In the genomic region with DNA sequence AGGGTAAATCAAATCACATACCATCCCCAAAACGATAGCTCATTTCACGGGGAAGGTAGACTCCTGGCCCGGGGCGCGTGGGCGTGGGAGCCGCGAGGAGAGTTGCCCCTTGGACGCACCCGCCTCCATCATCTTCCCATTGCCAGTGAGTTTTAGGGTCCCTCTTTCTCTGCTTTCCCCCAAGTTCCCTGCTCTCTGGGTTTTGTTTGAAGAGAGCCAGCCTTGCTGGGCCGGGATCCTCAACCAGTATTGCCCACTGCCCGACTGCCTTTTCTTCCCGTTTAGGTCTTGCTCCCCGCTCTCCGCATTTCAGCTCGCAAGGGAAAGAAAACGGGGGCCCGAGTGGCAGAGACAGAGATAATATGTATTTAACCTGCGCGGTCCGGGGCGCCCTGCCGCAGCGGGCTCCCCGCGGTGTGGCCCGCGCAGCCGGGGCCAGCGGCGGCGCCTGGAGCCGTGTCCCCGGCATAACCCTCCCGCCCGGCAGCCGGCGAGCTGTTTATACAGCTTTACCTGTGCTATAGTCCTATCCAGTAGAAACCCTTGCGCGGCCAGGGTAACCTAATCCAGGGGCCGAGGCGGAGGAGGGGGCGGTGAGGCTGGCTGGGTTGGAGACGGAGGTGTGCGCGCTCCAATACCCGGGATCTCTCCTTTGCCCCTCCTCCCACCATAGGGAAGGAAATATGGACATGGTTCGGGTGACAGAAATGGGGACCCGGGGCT, we compare ENCODE assay signal across 11 cellular contexts. TPM values are rescaled to one million over a fixed set of nuclear protein-coding genes. Genes with fewer than 3 reads are reported as not detected.
DNase-seq lines count a peak whose midpoint lies in the region; ATAC-seq, FAIRE-seq and TF ChIP-seq lines count a peak whose summit lies in the region.
"Had no signal": no experiment of that assay in that cellular context is flagged by ENCODE, and none has a peak within 500 bp of the region (broad histone marks: within the 10 kb centered on the region; RNA-seq: fewer than 3 reads in every experiment).

No MANE protein-coding gene starts in this region.

- H3K27ac ChIP-seq in keratinocyte (ENCODE audit: control insufficient read depth, insufficient read depth, low read length) (no peak overlapping the region), subcutaneous abdominal adipose tissue (ENCODE audit: low read depth, low read length) (no peak overlapping the region)

- no peak for FAIRE-seq in keratinocyte (lab: Jason Lieb, UNC)

- CTCF ChIA-PET in activated CD4-positive, alpha-beta memory T cell treated with anti-CD3 and anti-CD28 coated beads for 36 hours (lab: Charles Lee): interaction anchor here (0.7 to 1.3 kb wide), 2 partner anchors 11 to 152 kb away, joined by 4 read pairs; no protein-coding TSS in a partner anchor

- H3K27ac Mint-ChIP-seq in activated CD4-positive, alpha-beta memory T cell treated with anti-CD3 and anti-CD28 coated beads for 36 hours: peak overlapping the region; percentile 24
- no peak overlapping the region for H3K27ac Mint-ChIP-seq in HFFc6

- POLR2A ChIA-PET in activated CD4-positive, alpha-beta memory T cell treated with anti-CD3 and anti-CD28 coated beads for 36 hours (lab: Charles Lee): interaction anchor here (0.6 to 3.4 kb wide), 2 partner anchors 11 to 78 kb away, joined by 3 to 21 read pairs; no protein-coding TSS in a partner anchor

- peaks cover 61% of the 10 kb centered on the region for H3K27me3 Mint-ChIP-seq in activated CD4-positive, alpha-beta memory T cell treated with anti-CD3 and anti-CD28 coated beads for 36 hours
- H3K27me3 Mint-ChIP-seq in HFFc6 (ENCODE audit: insufficient read depth): peaks cover 62% of the 10 kb centered on the region

- H3K9me3 ChIP-seq in keratinocyte (ENCODE audit: control insufficient read depth, low read depth, low read length) (no peaks in the 10 kb centered on the region), subcutaneous abdominal adipose tissue (ENCODE audit: control insufficient read depth in 5 of 5, low read length in 5 of 5) (no peaks in the 10 kb centered on the region)

- H3K4me3 ChIP-seq in keratinocyte (ENCODE audit: control insufficient read depth in 2 of 3, extremely low read depth in 1 of 3, insufficient read depth in 2 of 3, low read depth in 1 of 3, low read length in 3 of 3): peak overlapping the region; percentile 47 to 75 (median 72)
- H3K4me3 ChIP-seq in subcutaneous abdominal adipose tissue (ENCODE audit: low read depth in 1 of 5, low read length in 5 of 5): peak overlapping the region in 4 of 5 donors; percentile 48 to 61 (median 52)

- peaks cover 6% of the 10 kb centered on the region for H3K36me3 Mint-ChIP-seq in activated CD4-positive, alpha-beta memory T cell treated with anti-CD3 and anti-CD28 coated beads for 36 hours
- 0 out of 2 replicates have a peak, but pooled peaks cover 4% of the 10 kb centered on the region for H3K36me3 Mint-ChIP-seq in HFFc6 (ENCODE audit: low read depth)

- peak overlapping the region; percentile 71 for H3K4me3 Mint-ChIP-seq in activated CD4-positive, alpha-beta memory T cell treated with anti-CD3 and anti-CD28 coated beads for 36 hours
- H3K4me3 Mint-ChIP-seq in HFFc6: no peak overlapping the region

- intact Hi-C loops in activated CD4-positive, alpha-beta memory T cell treated with anti-CD3 and anti-CD28 coated beads for 36 hours (cut with micrococcal nuclease): loop anchor here (10.0 kb wide), 1 partner anchor 1995 kb away; no protein-coding TSS in a partner anchor

- H3K9me3 Mint-ChIP-seq in activated CD4-positive, alpha-beta memory T cell treated with anti-CD3 and anti-CD28 coated beads for 36 hours: no peaks in the 10 kb centered on the region
- H3K9me3 Mint-ChIP-seq in HFFc6: no peaks in the 10 kb centered on the region; the same call in 1 of the 2 replicates

- H3K79me2 ChIP-seq in keratinocyte (ENCODE audit: control insufficient read depth, insufficient read depth, low read length): no peaks in the 10 kb centered on the region

- dilution Hi-C loops in keratinocyte (cut with MboI; ENCODE audit: extremely low pct_ligation_motif_present, low sequenced_read_pairs): no loop called here

- peak overlapping the region; percentile 87 for H3K4me2 ChIP-seq in keratinocyte (ENCODE audit: control insufficient read depth, extremely low read depth, insufficient read depth, low read depth, low read length)

- peak overlapping the region; percentile 91 for H2AFZ ChIP-seq in keratinocyte (ENCODE audit: control insufficient read depth, low read length)

- TF ChIP-seq CTCF in keratinocyte (optimal IDR thresholded peaks at IDR 0.05 in 1 of 3, IDR thresholded peaks at IDR 0.05 in 1 of 3, conservative IDR thresholded peaks at IDR 0.05 in 1 of 3; ENCODE audit: extremely low read depth in 1 of 3, insufficient read depth in 2 of 3, low read length in 3 of 3): no peak
- no peak for TF ChIP-seq CTCF in HFFc6 (IDR thresholded peaks at IDR 0.05)

- H3K4me1 ChIP-seq in keratinocyte (ENCODE audit: control insufficient read depth, extremely low read depth, insufficient read depth, low read length): no peaks in the 10 kb centered on the region
- H3K4me1 ChIP-seq in subcutaneous abdominal adipose tissue (ENCODE audit: control insufficient read depth in 5 of 5, insufficient read depth in 5 of 5, low read length in 5 of 5): peaks cover 0 to 64% (median 59%) of the 10 kb centered on the region in 5 donors

- H3K27me3 ChIP-seq in keratinocyte (ENCODE audit: control insufficient read depth, extremely low read depth, insufficient read depth, low read length): peaks cover 23% of the 10 kb centered on the region
- peaks cover 63 to 81% (median 78%) of the 10 kb centered on the region in 5 donors for H3K27me3 ChIP-seq in subcutaneous abdominal adipose tissue (ENCODE audit: control insufficient read depth in 5 of 5, insufficient read depth in 4 of 5, low read length in 5 of 5)

- H3K4me1 Mint-ChIP-seq in activated CD4-positive, alpha-beta memory T cell treated with anti-CD3 and anti-CD28 coated beads for 36 hours (ENCODE audit: low read depth): peaks cover 53% of the 10 kb centered on the region
- peaks cover 36% of the 10 kb centered on the region for H3K4me1 Mint-ChIP-seq in HFFc6 (ENCODE audit: low read depth)

- H3K9ac ChIP-seq in keratinocyte (ENCODE audit: control insufficient read depth, extremely low read depth, insufficient read depth, low read length) (peak overlapping the region; percentile 56), subcutaneous abdominal adipose tissue (ENCODE audit: low read length in 5 of 5) (no peak overlapping the region)

- no peaks in the 10 kb centered on the region for H4K20me1 ChIP-seq in keratinocyte (ENCODE audit: control insufficient read depth, extremely low read depth, insufficient read depth, low read length)

- no peaks in the 10 kb centered on the region for H3K9me1 ChIP-seq in keratinocyte (ENCODE audit: control insufficient read depth, extremely low read depth, insufficient read depth, low read length)

- DNase-seq in activated T-cell treated with anti-CD3 and anti-CD28 coated beads, Interleukin-2, amount 50 U/mL, for 1 hour: peak; percentile 46
- DNase-seq in activated T-cell treated with anti-CD3 and anti-CD28 coated beads for 4 hours (no peak), keratinocyte (ENCODE audit: low read depth, low spot score) (no peak), DMS79 (lab: John Stamatoyannopoulos, UW) (no peak), HFFc6 (no peak)
- peak; percentile 46 for DNase-seq in activated CD4-positive, alpha-beta memory T cell treated with anti-CD3 and anti-CD28 coated beads for 36 hours
- DNase-seq: anterior cingulate cortex, DMS153, midbrain had no signal

- H3K36me3 ChIP-seq in keratinocyte (ENCODE audit: control insufficient read depth in 2 of 2, extremely low read depth in 1 of 2, insufficient read depth in 2 of 2, low read length in 2 of 2) (no peaks in the 10 kb centered on the region), subcutaneous abdominal adipose tissue (ENCODE audit: control insufficient read depth in 5 of 5, insufficient read depth in 5 of 5, low read length in 5 of 5) (no peaks in the 10 kb centered on the region)

- ATAC-seq in GM21528 (IDR thresholded peaks at IDR 0.05; ENCODE audit: low FRiP score, unreplicated experiment): no peak

RNA-seq across cellular contexts. Expression of gene GATA3, which starts 5.2 kb away (rescaled TPM):
- 10 to 100 TPM; 46.3 to 47.4 TPM for total RNA-seq in activated CD4-positive, alpha-beta memory T cell treated with anti-CD3 and anti-CD28 coated beads for 36 hours
- 1.7 to 7.7 TPM (median 4.0 TPM) in 3 replicates for polyA plus RNA-seq in keratinocyte
- polyA plus RNA-seq in keratinocyte (2011; ENCODE audit: low read depth): 13.3 TPM
- 4.7 and 5.3 TPM in 2 replicates for polyA plus RNA-seq in keratinocyte (2011; cell fraction: cytosol; rRNA removed)
- 15.8 and 15.9 TPM in 2 replicates for polyA plus RNA-seq in keratinocyte (2011; cell fraction: nucleus; rRNA removed)
- 20.8 and 33.0 TPM in 2 replicates for polyA plus RNA-seq in keratinocyte (2012; ENCODE audit: low replicate concordance)
- 1.0 to 7.4 TPM (median 1.9 TPM) in 3 replicates for polyA minus RNA-seq in keratinocyte
- 4.4 TPM for polyA minus RNA-seq in keratinocyte (2011; cell fraction: cytosol; rRNA and poly(A)+ RNA removed)
- 5.5 and 5.8 TPM in 2 replicates for polyA minus RNA-seq in keratinocyte (2011; cell fraction: nucleus; rRNA and poly(A)+ RNA removed)
- total RNA-seq in HFFc6 (2021; fragmentation: NEBNext Ultra II Directional; extraction: Animal tissue kit (Norgen Biotek cat#: 25700)): under 1 TPM in 4 of 6 experiments, not detected in 2; 0.07 to 0.43 (median 0.16) TPM

Comparison
In these comparisons a context has a peak if more than half of its experiments do, and no peak if none do; other contexts are left out.
1. DNase-seq: peak in activated T-cell treated with anti-CD3 and anti-CD28 coated beads, Interleukin-2, amount 50 U/mL, for 1 hour (single experiment) and activated CD4-positive, alpha-beta memory T cell treated with anti-CD3 and anti-CD28 coated beads for 36 hours (single experiment); none in activated T-cell treated with anti-CD3 and anti-CD28 coated beads for 4 hours (single experiment), keratinocyte (single experiment), DMS79 (single experiment) and HFFc6 (single experiment).
2. RNA of gene GATA3, which starts 5.2 kb away (total RNA-seq): 46.3 to 47.4 TPM in activated CD4-positive, alpha-beta memory T cell treated with anti-CD3 and anti-CD28 coated beads for 36 hours; 0.07 to 0.43 TPM in HFFc6; every median in the first group is over 10 times any median in the second.